Comparison of ENCODE assay signal across 1 cellular context in genomic region chr16:73048292-73049050, GRCh38.
TF ChIP-seq lines count a peak whose summit lies in the region.

No MANE protein-coding gene starts in this region.

TF ChIP-seq in HepG2, 621 proteins besides CTCF, POLR2A, EP300 and RAD21 (continued from another document and continues in another):
- TF ChIP-seq, protein P1, sequence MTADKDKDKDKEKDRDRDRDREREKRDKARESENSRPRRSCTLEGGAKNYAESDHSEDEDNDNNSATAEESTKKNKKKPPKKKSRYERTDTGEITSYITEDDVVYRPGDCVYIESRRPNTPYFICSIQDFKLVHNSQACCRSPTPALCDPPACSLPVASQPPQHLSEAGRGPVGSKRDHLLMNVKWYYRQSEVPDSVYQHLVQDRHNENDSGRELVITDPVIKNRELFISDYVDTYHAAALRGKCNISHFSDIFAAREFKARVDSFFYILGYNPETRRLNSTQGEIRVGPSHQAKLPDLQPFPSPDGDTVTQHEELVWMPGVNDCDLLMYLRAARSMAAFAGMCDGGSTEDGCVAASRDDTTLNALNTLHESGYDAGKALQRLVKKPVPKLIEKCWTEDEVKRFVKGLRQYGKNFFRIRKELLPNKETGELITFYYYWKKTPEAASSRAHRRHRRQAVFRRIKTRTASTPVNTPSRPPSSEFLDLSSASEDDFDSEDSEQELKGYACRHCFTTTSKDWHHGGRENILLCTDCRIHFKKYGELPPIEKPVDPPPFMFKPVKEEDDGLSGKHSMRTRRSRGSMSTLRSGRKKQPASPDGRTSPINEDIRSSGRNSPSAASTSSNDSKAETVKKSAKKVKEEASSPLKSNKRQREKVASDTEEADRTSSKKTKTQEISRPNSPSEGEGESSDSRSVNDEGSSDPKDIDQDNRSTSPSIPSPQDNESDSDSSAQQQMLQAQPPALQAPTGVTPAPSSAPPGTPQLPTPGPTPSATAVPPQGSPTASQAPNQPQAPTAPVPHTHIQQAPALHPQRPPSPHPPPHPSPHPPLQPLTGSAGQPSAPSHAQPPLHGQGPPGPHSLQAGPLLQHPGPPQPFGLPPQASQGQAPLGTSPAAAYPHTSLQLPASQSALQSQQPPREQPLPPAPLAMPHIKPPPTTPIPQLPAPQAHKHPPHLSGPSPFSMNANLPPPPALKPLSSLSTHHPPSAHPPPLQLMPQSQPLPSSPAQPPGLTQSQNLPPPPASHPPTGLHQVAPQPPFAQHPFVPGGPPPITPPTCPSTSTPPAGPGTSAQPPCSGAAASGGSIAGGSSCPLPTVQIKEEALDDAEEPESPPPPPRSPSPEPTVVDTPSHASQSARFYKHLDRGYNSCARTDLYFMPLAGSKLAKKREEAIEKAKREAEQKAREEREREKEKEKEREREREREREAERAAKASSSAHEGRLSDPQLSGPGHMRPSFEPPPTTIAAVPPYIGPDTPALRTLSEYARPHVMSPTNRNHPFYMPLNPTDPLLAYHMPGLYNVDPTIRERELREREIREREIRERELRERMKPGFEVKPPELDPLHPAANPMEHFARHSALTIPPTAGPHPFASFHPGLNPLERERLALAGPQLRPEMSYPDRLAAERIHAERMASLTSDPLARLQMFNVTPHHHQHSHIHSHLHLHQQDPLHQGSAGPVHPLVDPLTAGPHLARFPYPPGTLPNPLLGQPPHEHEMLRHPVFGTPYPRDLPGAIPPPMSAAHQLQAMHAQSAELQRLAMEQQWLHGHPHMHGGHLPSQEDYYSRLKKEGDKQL (CRISPR knock-in tag; IDR thresholded peaks at IDR 0.05; ENCODE audit: low read depth): 0 out of 2 replicates have a peak, but pooled peaks have one; percentile 37
- TF ChIP-seq ZNF350 (CRISPR knock-in tag; IDR thresholded peaks at IDR 0.05; ENCODE audit: borderline replicate concordance, low read depth) (no peak), ZNF761 (CRISPR knock-in tag; conservative IDR thresholded peaks at IDR 0.05) (peak; percentile 77; the same call in 1 of the 2 replicates), ISX (CRISPR knock-in tag; conservative IDR thresholded peaks at IDR 0.05) (no peak), PREB (CRISPR knock-in tag; IDR thresholded peaks at IDR 0.05) (no peak), ZFX (CRISPR knock-in tag; IDR thresholded peaks at IDR 0.05; ENCODE audit: low read depth) (peak; percentile 93), ZBTB40 (IDR thresholded peaks at IDR 0.05) (no peak), ZBTB40 (CRISPR knock-in tag; IDR thresholded peaks at IDR 0.05) (no peak; the same call in none of the 2 replicates), ZSCAN5A (CRISPR knock-in tag; IDR thresholded peaks at IDR 0.05; ENCODE audit: borderline replicate concordance) (peak; percentile 38; the same call in 1 of the 2 replicates), KDM3A (CRISPR knock-in tag; IDR thresholded peaks at IDR 0.05; ENCODE audit: low read depth) (no peak; the same call in 1 of the 2 replicates), ZNF501 (CRISPR knock-in tag; IDR thresholded peaks at IDR 0.05) (no peak), ZNF136 (CRISPR knock-in tag; IDR thresholded peaks at IDR 0.05; ENCODE audit: low read depth) (no peak), ZSCAN29 (CRISPR knock-in tag; conservative IDR thresholded peaks at IDR 0.05) (no peak), ZNF598 (CRISPR knock-in tag; IDR thresholded peaks at IDR 0.05; ENCODE audit: borderline replicate concordance) (no peak), CENPT (CRISPR knock-in tag; IDR thresholded peaks at IDR 0.05; ENCODE audit: low read depth) (peak; percentile 58; the same call in 1 of the 2 replicates), KAT8 (CRISPR knock-in tag; IDR thresholded peaks at IDR 0.05) (0 out of 2 replicates have a peak, but pooled peaks have one; percentile 33), ZNF75D (CRISPR knock-in tag; IDR thresholded peaks at IDR 0.05; ENCODE audit: borderline replicate concordance) (no peak), ZBTB3 (CRISPR knock-in tag; IDR thresholded peaks at IDR 0.05; ENCODE audit: borderline replicate concordance, low read depth) (no peak), ATAD3A (CRISPR knock-in tag; IDR thresholded peaks at IDR 0.05) (no peak), NFIB (CRISPR knock-in tag; IDR thresholded peaks at IDR 0.05; ENCODE audit: borderline replicate concordance) (no peak), PAWR (CRISPR knock-in tag; IDR thresholded peaks at IDR 0.05; ENCODE audit: borderline replicate concordance) (no peak), SMYD3 (CRISPR knock-in tag; IDR thresholded peaks at IDR 0.05) (no peak; the same call in 1 of the 2 replicates), FOSL2 (CRISPR knock-in tag; IDR thresholded peaks at IDR 0.05) (peak; percentile 30), HOXA9 (CRISPR knock-in tag; IDR thresholded peaks at IDR 0.05; ENCODE audit: borderline replicate concordance) (no peak), TFDP2 (CRISPR knock-in tag; IDR thresholded peaks at IDR 0.05) (peak; percentile 35), HMG20A (CRISPR knock-in tag; IDR thresholded peaks at IDR 0.05; ENCODE audit: borderline replicate concordance) (no peak; the same call in 1 of the 2 replicates), MXD4 (CRISPR knock-in tag; IDR thresholded peaks at IDR 0.05) (no peak), HIVEP1 (CRISPR knock-in tag; IDR thresholded peaks at IDR 0.05) (no peak), GTF2F1 (IDR thresholded peaks at IDR 0.05; ENCODE audit: low read length) (no peak), JARID2 (CRISPR knock-in tag; IDR thresholded peaks at IDR 0.05; ENCODE audit: insufficient replicate concordance) (no peak), ZNF775 (CRISPR knock-in tag; IDR thresholded peaks at IDR 0.05; ENCODE audit: borderline replicate concordance) (no peak), STAT5B (CRISPR knock-in tag; IDR thresholded peaks at IDR 0.05) (no peak), JUN (CRISPR knock-in tag; IDR thresholded peaks at IDR 0.05) (no peak), ZNF766 (CRISPR knock-in tag; IDR thresholded peaks at IDR 0.05; ENCODE audit: borderline replicate concordance) (peak; percentile 80; the same call in 1 of the 2 replicates), ZNF777 (CRISPR knock-in tag; IDR thresholded peaks at IDR 0.05) (no peak), PHB2 (IDR thresholded peaks at IDR 0.05; ENCODE audit: partially characterized antibody) (no peak), MBD4 (IDR thresholded peaks at IDR 0.05; ENCODE audit: borderline replicate concordance, low read length) (no peak), ZNF382 (CRISPR knock-in tag; IDR thresholded peaks at IDR 0.05; ENCODE audit: borderline replicate concordance) (no peak), ZNF557 (CRISPR knock-in tag; IDR thresholded peaks at IDR 0.05) (no peak), ZBED4 (CRISPR knock-in tag; IDR thresholded peaks at IDR 0.05; ENCODE audit: borderline replicate concordance) (peak; percentile 59), SMAD3 (CRISPR knock-in tag; IDR thresholded peaks at IDR 0.05) (peak; percentile 62; the same call in 1 of the 2 replicates), ZNF773 (CRISPR knock-in tag; IDR thresholded peaks at IDR 0.05; ENCODE audit: borderline replicate concordance) (no peak), MEF2D (CRISPR knock-in tag; IDR thresholded peaks at IDR 0.05) (peak; percentile 41)
